Comparison of ENCODE assay signal across 10 cellular contexts in the genomic region with DNA sequence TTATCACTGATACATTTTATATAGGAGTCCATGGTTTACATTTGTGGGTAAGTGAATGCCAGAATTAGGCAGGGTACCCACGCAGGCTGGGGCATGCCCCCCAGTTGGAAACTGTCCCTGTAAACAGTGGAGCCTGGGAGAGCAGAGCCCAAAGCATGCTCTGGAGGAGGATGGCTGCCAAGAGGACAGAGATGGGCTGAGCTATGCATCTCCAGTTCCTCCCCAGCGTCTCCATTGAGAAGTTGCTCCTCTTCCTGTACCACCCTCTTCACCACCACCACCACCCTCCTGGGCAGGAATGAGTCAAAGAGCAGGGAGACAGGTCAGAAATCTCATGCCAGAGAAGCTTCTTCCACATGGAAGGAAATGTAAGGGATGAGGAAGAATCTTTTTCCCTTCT.
DNase-seq lines count a peak whose midpoint lies in the region; ATAC-seq and TF ChIP-seq lines count a peak whose summit lies in the region.
"Had no signal": no experiment of that assay in that cellular context is flagged by ENCODE, and none has a peak within 500 bp of the region (broad histone marks: within the 10 kb centered on the region; RNA-seq: fewer than 3 reads in every experiment).

No MANE protein-coding gene starts in this region.

- H3K9me3 ChIP-seq in heart left ventricle (no peaks in the 10 kb centered on the region), mesenchymal stem cell (ENCODE audit: control insufficient read depth, low read length) (no peaks in the 10 kb centered on the region), transverse colon (no peaks in the 10 kb centered on the region), hepatocyte (ENCODE audit: low read depth) (no peaks in the 10 kb centered on the region)

- intact Hi-C loops in heart left ventricle (cut with DNase I): loop anchor here in 2 of 10 donors (5.0 kb wide), 1 partner anchor 36 kb away; no protein-coding TSS in a partner anchor
- intact Hi-C loops in Right ventricle myocardium inferior (cut with DNase I): no loop called here
- intact Hi-C loops in transverse colon (cut with DNase I; ENCODE audit: low total_unique reads): no loop called here

- H2BK5ac ChIP-seq in mesenchymal stem cell (ENCODE audit: low read depth, low read length, poor library complexity, severe bottlenecking): no peak overlapping the region

- H4K8ac ChIP-seq in mesenchymal stem cell (ENCODE audit: low read length): no peak overlapping the region

- H3K9ac ChIP-seq in mesenchymal stem cell (ENCODE audit: low read length): peak overlapping the region; percentile 85

- H2BK15ac ChIP-seq in mesenchymal stem cell (ENCODE audit: low read depth, poor library complexity, severe bottlenecking): peak overlapping the region; percentile 41

- peaks cover 4% of the 10 kb centered on the region for H3K9me3 Mint-ChIP-seq in activated naive CD8-positive, alpha-beta T cell treated with anti-CD3 and anti-CD28 coated beads, Interleukin-2, amount 50 U/mL, for 24 hours
- H3K9me3 Mint-ChIP-seq: nephron had no signal

- no peak for TF ChIP-seq EP300 in transverse colon (IDR thresholded peaks at IDR 0.05; ENCODE audit: low read depth)

- peak overlapping the region in 1 of 2 experiments; percentile 3 for H3K18ac ChIP-seq in mesenchymal stem cell (ENCODE audit: low read depth in 1 of 2, low read length in 2 of 2)

- no peaks in the 10 kb centered on the region for H3K36me3 ChIP-seq in heart left ventricle
- no peaks in the 10 kb centered on the region for H3K36me3 ChIP-seq in mesenchymal stem cell (ENCODE audit: control insufficient read depth in 1 of 2, insufficient read depth in 2 of 2, low read depth in 1 of 2, low read length in 2 of 2)
- H3K36me3 ChIP-seq in transverse colon: no peaks in the 10 kb centered on the region
- H3K36me3 ChIP-seq in hepatocyte (replicated peaks; ENCODE audit: insufficient read depth, low read depth): no peaks in the 10 kb centered on the region

- no peak for DNase-seq in heart left ventricle
- DNase-seq in Right ventricle myocardium inferior (ENCODE audit: missing footprints): no peak
- no peak for DNase-seq in activated naive CD8-positive, alpha-beta T cell treated with anti-CD3 and anti-CD28 coated beads, Interleukin-2, amount 50 U/mL, for 24 hours
- no peak for DNase-seq in mesenchymal stem cell
- DNase-seq in transverse colon: no peak
- DNase-seq in COLO668 (lab: John Stamatoyannopoulos, UW; ENCODE audit: unreplicated experiment): no peak
- DNase-seq in hepatocyte (ENCODE audit: low spot score): no peak
- DNase-seq: activated CD8-positive, alpha-beta memory T cell treated with anti-CD3 and anti-CD28 coated beads, Interleukin-2, amount 50 U/mL, for 48 hours had no signal

- peaks cover 3 to 54% (median 31%) of the 10 kb centered on the region in 12 donors for H3K4me1 ChIP-seq in heart left ventricle
- peaks cover 12% of the 10 kb centered on the region for H3K4me1 ChIP-seq in mesenchymal stem cell (ENCODE audit: control insufficient read depth, insufficient read depth, low read depth, low read length)
- H3K4me1 ChIP-seq in transverse colon: peaks cover 22 to 66% (median 36%) of the 10 kb centered on the region in 4 donors
- peaks cover 14% of the 10 kb centered on the region for H3K4me1 ChIP-seq in hepatocyte (ENCODE audit: insufficient read depth)

- no peaks in the 10 kb centered on the region for H4K20me1 ChIP-seq in hepatocyte (ENCODE audit: insufficient read depth, poor library complexity, severe bottlenecking)

- no peaks in the 10 kb centered on the region for H3K9me2 ChIP-seq in hepatocyte (replicated peaks; ENCODE audit: insufficient read depth)

- in situ Hi-C loops in transverse colon (cut with MboI; ENCODE audit: low pct_ligation_motif_present in 1 of 4, low pct_unique_long_range_greater_than_20kb in 1 of 4, low sequenced_read_pairs in 3 of 4): loop anchor here in 1 of 4 donors (10.0 kb wide), 1 partner anchor 68 kb away; the partner anchor contains the start of gene KMT2E

- no peak overlapping the region for H2BK12ac ChIP-seq in mesenchymal stem cell (ENCODE audit: low read length in 2 of 2)

- no peaks in the 10 kb centered on the region for H3K27me3 ChIP-seq in heart left ventricle
- no peaks in the 10 kb centered on the region for H3K27me3 ChIP-seq in mesenchymal stem cell (ENCODE audit: control insufficient read depth in 1 of 2, insufficient read depth in 1 of 2, low read length in 2 of 2)
- no peaks in the 10 kb centered on the region for H3K27me3 ChIP-seq in transverse colon
- no peaks in the 10 kb centered on the region for H3K27me3 ChIP-seq in hepatocyte

- H3K14ac ChIP-seq in mesenchymal stem cell (ENCODE audit: low read length in 2 of 2): no peak overlapping the region

- WGBS in heart left ventricle, 4 donors: 42 to 52% (median 49%) methylated on average over 2 of the region's 2 CpGs
- WGBS in mesenchymal stem cell: 100% methylated on average over 1 of the region's 2 CpGs
- WGBS in transverse colon (ENCODE audit: low coverage in 1 of 2), 2 donors: 0 to 32% methylated on average over 1 to 2 of the region's 2 CpGs
- 88% methylated on average over 2 of the region's 2 CpGs for WGBS in hepatocyte (ENCODE audit: low lambda C conversion rate, missing lambda C conversion rate)

- H3K4me2 ChIP-seq in mesenchymal stem cell (ENCODE audit: low read length, poor library complexity, severe bottlenecking) (no peak overlapping the region), hepatocyte (no peak overlapping the region)

- no peaks in the 10 kb centered on the region for H3K79me2 ChIP-seq in hepatocyte

- ATAC-seq in heart left ventricle (no peak), Right ventricle myocardium inferior (no peak), GM18520 (IDR thresholded peaks at IDR 0.05; ENCODE audit: unreplicated experiment) (no peak)
- ATAC-seq in activated naive CD8-positive, alpha-beta T cell treated with anti-CD3 and anti-CD28 coated beads, Interleukin-2, amount 50 U/mL, for 24 hours: no peak

- no peak for TF ChIP-seq POLR2A in heart left ventricle (IDR thresholded peaks at IDR 0.05)
- TF ChIP-seq POLR2A in transverse colon (IDR thresholded peaks at IDR 0.05): no peak

- peaks cover 32% of the 10 kb centered on the region for H3K36me3 Mint-ChIP-seq in activated naive CD8-positive, alpha-beta T cell treated with anti-CD3 and anti-CD28 coated beads, Interleukin-2, amount 50 U/mL, for 24 hours (ENCODE audit: low read depth)

- H3K4me1 Mint-ChIP-seq in activated naive CD8-positive, alpha-beta T cell treated with anti-CD3 and anti-CD28 coated beads, Interleukin-2, amount 50 U/mL, for 24 hours: peaks cover 71% of the 10 kb centered on the region

- H4K91ac ChIP-seq in mesenchymal stem cell (ENCODE audit: low read length): no peak overlapping the region

- H2BK120ac ChIP-seq in mesenchymal stem cell (ENCODE audit: low read depth, low read length): no peak overlapping the region

- H3K23ac ChIP-seq in mesenchymal stem cell (ENCODE audit: low read length in 2 of 2): no peak overlapping the region

- peak overlapping the region; percentile 99 for H3K27ac Mint-ChIP-seq in activated naive CD8-positive, alpha-beta T cell treated with anti-CD3 and anti-CD28 coated beads, Interleukin-2, amount 50 U/mL, for 24 hours

- TF ChIP-seq CTCF in heart left ventricle (IDR thresholded peaks at IDR 0.05) (no peak), transverse colon (IDR thresholded peaks at IDR 0.05) (no peak), hepatocyte (IDR thresholded peaks at IDR 0.05; ENCODE audit: poor library complexity) (no peak)

- peaks cover 7% of the 10 kb centered on the region for H3K27me3 Mint-ChIP-seq in activated naive CD8-positive, alpha-beta T cell treated with anti-CD3 and anti-CD28 coated beads, Interleukin-2, amount 50 U/mL, for 24 hours

- H3K27ac ChIP-seq in heart left ventricle: peak overlapping the region in 11 of 12 donors; percentile 79 to 99 (median 91)
- no peak overlapping the region for H3K27ac ChIP-seq in mesenchymal stem cell (ENCODE audit: low read length, poor library complexity, severe bottlenecking)
- peak overlapping the region; percentile 96 to 99 (median 97) for H3K27ac ChIP-seq in transverse colon
- H3K27ac ChIP-seq in hepatocyte: no peak overlapping the region

- H3K4ac ChIP-seq in mesenchymal stem cell (ENCODE audit: low read depth in 1 of 2, low read length in 2 of 2): no peak overlapping the region

- no peaks in the 10 kb centered on the region for H3K79me1 ChIP-seq in mesenchymal stem cell (replicated peaks; ENCODE audit: low read length, poor library complexity, severe bottlenecking)

- H3K4me3 ChIP-seq in heart left ventricle: no peak overlapping the region
- no peak overlapping the region for H3K4me3 ChIP-seq in mesenchymal stem cell (ENCODE audit: insufficient read depth in 1 of 2, low read depth in 1 of 2, low read length in 2 of 2)
- no peak overlapping the region for H3K4me3 ChIP-seq in transverse colon
- no peak overlapping the region for H3K4me3 ChIP-seq in hepatocyte

- peak overlapping the region; percentile 61 for H2AK5ac ChIP-seq in mesenchymal stem cell (ENCODE audit: low read length, severe bottlenecking)

- H2AFZ ChIP-seq in mesenchymal stem cell (ENCODE audit: low read depth, low read length) (no peak overlapping the region), hepatocyte (no peak overlapping the region)

- H3K4me3 Mint-ChIP-seq in activated naive CD8-positive, alpha-beta T cell treated with anti-CD3 and anti-CD28 coated beads, Interleukin-2, amount 50 U/mL, for 24 hours: peak overlapping the region; percentile 91
- H3K4me3 Mint-ChIP-seq: nephron had no signal

Comparison
In these comparisons a context has a peak if more than half of its experiments do, and no peak if none do; other contexts are left out.
1. H3K27ac ChIP-seq: peak in heart left ventricle (11 of 12) and transverse colon (4 of 4); none in mesenchymal stem cell (single experiment) and hepatocyte (single experiment).